Comparison of ENCODE assay signal across 1 cellular context in the genomic region with DNA sequence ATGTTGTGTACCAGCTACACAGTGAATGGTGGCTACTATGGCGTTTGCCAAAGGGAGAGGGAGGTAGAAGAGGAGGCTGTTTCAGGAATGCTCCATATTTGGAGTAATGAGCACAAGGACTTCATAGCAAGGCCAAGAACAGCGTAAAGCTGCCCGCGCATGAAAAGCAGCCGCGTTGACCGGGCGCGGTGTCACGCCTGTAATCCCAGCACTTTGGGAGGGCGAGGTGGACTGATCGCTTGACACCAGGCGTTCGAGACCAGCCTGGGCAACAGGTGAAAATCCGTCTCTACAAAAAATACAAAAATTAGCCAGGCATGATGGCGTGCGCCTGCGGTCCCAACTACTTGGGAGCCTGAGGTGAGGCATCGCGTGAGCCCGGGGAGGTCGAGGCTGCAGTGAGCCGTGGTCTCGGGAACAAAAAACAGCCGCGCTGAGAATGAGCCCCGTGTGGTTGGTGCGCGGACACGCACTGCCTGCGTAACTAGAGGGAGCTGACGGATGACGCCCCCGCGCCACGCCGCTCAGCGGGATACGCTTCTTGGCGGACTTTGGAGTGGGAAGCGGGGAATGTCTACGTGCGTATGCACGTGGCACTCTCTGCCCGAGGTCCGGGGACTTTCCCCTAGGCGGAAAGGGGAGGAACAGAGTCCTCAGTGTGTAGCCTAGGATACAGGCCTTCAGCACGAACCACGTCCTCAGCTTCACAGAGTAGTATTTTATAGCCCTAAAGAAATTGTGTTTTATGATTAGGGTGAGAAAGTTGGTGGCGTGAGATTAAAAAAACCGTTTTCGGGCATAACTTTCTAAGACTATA.
TF ChIP-seq lines count a peak whose summit lies in the region.

TSS of gene RMRP (minus strand) at position 693 of the 817 bp plus-strand sequence.

TF ChIP-seq in HepG2, 621 proteins besides CTCF, POLR2A, EP300 and RAD21 (continued from another document and continues in another):
- TF ChIP-seq, protein P1, sequence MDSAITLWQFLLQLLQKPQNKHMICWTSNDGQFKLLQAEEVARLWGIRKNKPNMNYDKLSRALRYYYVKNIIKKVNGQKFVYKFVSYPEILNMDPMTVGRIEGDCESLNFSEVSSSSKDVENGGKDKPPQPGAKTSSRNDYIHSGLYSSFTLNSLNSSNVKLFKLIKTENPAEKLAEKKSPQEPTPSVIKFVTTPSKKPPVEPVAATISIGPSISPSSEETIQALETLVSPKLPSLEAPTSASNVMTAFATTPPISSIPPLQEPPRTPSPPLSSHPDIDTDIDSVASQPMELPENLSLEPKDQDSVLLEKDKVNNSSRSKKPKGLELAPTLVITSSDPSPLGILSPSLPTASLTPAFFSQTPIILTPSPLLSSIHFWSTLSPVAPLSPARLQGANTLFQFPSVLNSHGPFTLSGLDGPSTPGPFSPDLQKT (CRISPR knock-in tag; IDR thresholded peaks at IDR 0.05; ENCODE audit: borderline replicate concordance) = 0 out of 2 replicates have a peak, but pooled peaks have one; percentile 30
- TF ChIP-seq NAIF1 (CRISPR knock-in tag; IDR thresholded peaks at IDR 0.05; ENCODE audit: borderline replicate concordance) = peak; percentile 97
- TF ChIP-seq ZFP91 (CRISPR knock-in tag; IDR thresholded peaks at IDR 0.05; ENCODE audit: borderline replicate concordance) = peak; percentile 94
- TF ChIP-seq, protein P2, sequence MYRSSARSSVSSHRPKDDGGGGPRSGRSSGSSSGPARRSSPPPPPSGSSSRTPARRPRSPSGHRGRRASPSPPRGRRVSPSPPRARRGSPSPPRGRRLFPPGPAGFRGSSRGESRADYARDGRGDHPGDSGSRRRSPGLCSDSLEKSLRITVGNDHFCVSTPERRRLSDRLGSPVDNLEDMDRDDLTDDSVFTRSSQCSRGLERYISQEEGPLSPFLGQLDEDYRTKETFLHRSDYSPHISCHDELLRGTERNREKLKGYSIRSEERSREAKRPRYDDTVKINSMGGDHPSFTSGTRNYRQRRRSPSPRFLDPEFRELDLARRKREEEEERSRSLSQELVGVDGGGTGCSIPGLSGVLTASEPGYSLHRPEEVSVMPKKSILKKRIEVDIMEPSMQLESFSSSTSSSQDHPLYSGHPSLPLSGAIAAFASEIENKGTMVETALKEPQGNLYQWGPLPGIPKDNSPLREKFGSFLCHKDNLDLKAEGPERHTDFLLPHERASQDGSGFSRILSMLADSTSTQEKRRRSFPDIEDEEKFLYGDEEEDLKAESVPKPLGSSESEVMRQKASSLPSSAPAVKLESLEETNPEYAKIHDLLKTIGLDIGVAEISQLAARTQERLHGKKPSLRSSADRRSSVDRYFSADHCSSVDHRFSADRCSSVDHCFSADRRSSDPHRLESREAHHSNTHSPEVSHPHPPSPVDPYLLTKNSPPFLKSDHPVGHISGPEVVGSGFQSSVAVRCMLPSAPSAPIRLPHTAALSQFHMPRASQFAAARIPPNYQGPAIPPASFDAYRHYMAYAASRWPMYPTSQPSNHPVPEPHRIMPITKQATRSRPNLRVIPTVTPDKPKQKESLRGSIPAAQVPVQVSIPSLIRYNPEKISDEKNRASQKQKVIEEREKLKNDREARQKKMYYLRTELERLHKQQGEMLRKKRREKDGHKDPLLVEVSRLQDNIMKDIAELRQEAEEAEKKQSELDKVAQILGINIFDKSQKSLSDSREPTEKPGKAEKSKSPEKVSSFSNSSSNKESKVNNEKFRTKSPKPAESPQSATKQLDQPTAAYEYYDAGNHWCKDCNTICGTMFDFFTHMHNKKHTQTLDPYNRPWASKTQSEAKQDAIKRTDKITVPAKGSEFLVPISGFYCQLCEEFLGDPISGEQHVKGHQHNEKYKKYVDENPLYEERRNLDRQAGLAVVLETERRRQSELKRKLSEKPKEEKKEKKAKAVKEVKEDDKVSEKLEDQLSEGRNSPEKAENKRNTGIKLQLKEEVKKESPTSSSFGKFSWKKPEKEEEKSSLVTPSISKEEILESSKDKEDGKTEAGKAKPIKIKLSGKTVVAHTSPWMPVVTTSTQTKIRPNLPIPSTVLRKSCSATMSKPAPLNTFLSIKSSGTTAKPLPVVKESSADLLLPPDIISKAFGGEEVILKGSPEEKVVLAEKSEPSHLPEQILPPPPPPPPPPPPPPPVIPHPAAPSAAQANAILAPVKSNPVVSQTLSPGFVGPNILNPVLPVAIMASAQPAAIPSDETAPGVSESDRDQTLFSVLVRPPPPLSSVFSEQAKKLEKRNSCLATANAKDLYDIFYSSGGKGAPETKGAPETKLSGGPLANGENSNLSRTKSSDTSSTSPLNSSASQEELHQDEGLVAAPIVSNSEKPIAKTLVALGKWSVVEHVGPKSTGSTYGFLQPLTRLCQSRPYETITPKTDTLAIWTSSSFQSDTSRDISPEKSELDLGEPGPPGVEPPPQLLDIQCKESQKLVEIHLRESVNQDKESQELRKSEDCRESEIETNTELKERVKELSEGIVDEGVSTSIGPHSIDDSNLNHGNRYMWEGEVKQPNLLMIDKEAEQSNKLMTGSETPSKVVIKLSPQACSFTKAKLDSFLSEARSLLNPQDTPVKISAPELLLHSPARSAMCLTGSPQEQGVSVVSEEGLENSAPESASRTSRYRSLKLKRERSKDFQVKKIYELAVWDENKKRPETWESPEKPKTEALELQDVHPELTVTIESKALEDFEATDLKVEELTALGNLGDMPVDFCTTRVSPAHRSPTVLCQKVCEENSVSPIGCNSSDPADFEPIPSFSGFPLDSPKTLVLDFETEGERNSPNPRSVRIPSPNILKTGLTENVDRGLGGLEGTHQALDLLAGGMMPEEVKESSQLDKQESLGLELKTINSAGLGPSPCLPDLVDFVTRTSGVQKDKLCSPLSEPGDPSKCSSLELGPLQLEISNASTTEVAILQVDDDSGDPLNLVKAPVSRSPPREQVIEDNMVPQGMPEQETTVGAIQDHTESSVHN (CRISPR knock-in tag; IDR thresholded peaks at IDR 0.05) = no peak; the same call in 1 of the 2 replicates
- TF ChIP-seq NR2C2 (CRISPR knock-in tag; IDR thresholded peaks at IDR 0.05; ENCODE audit: borderline replicate concordance) = no peak
- TF ChIP-seq ZEB1 (IDR thresholded peaks at IDR 0.05; ENCODE audit: insufficient replicate concordance, low read depth) = no peak
- TF ChIP-seq THAP9 (CRISPR knock-in tag; IDR thresholded peaks at IDR 0.05; ENCODE audit: borderline replicate concordance) = peak; percentile 77; the same call in 1 of the 2 replicates
- peak; percentile 94; the same call in 2 of the 3 replicates for TF ChIP-seq MXI1 (IDR thresholded peaks at IDR 0.05; ENCODE audit: borderline replicate concordance, low read depth, low read length)
- TF ChIP-seq, protein P3, sequence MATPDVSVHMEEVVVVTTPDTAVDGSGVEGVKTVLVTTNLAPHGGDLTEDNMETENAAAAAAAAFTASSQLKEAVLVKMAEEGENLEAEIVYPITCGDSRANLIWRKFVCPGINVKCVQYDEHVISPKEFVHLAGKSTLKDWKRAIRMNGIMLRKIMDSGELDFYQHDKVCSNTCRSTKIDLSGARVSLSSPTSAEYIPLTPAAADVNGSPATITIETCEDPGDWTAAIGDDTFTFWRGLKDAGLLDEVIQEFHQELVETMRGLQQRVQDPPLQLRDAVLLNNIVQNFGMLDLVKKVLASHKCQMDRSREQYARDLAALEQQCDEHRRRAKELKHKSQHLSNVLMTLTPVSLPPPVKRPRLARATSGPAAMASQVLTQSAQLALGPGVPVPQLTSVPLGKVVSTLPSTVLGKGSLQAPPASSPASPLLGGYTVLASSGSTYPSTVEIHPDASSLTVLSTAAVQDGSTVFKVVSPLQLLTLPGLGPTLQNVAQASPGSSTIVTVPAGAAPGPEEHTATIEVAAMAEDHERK (CRISPR knock-in tag; IDR thresholded peaks at IDR 0.05; ENCODE audit: low read depth) = peak; percentile 89
- TF ChIP-seq HCFC1 (IDR thresholded peaks at IDR 0.05; ENCODE audit: low read depth, low read length) = no peak
- TF ChIP-seq ZFP82 (CRISPR knock-in tag; IDR thresholded peaks at IDR 0.05; ENCODE audit: borderline replicate concordance) = peak; percentile 87; the same call in 1 of the 2 replicates
- TF ChIP-seq MAX (IDR thresholded peaks at IDR 0.05) = peak; percentile 99
- TF ChIP-seq MLLT10 (CRISPR knock-in tag; IDR thresholded peaks at IDR 0.05) = no peak
- TF ChIP-seq CREB1 (IDR thresholded peaks at IDR 0.05) = peak; percentile 90
- peak; percentile 88 for TF ChIP-seq CREB1 (CRISPR knock-in tag; IDR thresholded peaks at IDR 0.05)
- TF ChIP-seq RFX1 (IDR thresholded peaks at IDR 0.05) = peak; percentile 87
- no peak for TF ChIP-seq MAFG (CRISPR knock-in tag; IDR thresholded peaks at IDR 0.05)
- TF ChIP-seq GTF3A (CRISPR knock-in tag; conservative IDR thresholded peaks at IDR 0.05) = 0 out of 2 replicates have a peak, but pooled peaks have one; percentile 84
- TF ChIP-seq ZNF850 (CRISPR knock-in tag; conservative IDR thresholded peaks at IDR 0.05) = no peak
- peak; percentile 81 for TF ChIP-seq JARID2 (CRISPR knock-in tag; IDR thresholded peaks at IDR 0.05; ENCODE audit: insufficient replicate concordance)
- TF ChIP-seq, protein P4, sequence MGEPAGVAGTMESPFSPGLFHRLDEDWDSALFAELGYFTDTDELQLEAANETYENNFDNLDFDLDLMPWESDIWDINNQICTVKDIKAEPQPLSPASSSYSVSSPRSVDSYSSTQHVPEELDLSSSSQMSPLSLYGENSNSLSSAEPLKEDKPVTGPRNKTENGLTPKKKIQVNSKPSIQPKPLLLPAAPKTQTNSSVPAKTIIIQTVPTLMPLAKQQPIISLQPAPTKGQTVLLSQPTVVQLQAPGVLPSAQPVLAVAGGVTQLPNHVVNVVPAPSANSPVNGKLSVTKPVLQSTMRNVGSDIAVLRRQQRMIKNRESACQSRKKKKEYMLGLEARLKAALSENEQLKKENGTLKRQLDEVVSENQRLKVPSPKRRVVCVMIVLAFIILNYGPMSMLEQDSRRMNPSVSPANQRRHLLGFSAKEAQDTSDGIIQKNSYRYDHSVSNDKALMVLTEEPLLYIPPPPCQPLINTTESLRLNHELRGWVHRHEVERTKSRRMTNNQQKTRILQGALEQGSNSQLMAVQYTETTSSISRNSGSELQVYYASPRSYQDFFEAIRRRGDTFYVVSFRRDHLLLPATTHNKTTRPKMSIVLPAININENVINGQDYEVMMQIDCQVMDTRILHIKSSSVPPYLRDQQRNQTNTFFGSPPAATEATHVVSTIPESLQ (CRISPR knock-in tag; conservative IDR thresholded peaks at IDR 0.05) = peak; percentile 98; the same call in 1 of the 2 replicates
- peak; percentile 95 for TF ChIP-seq ZKSCAN8 (CRISPR knock-in tag; IDR thresholded peaks at IDR 0.05; ENCODE audit: borderline replicate concordance)
- peak; percentile 53; the same call in 1 of the 2 replicates for TF ChIP-seq ZBTB8A (CRISPR knock-in tag; IDR thresholded peaks at IDR 0.05; ENCODE audit: borderline replicate concordance, low read depth)
- TF ChIP-seq, protein P5, sequence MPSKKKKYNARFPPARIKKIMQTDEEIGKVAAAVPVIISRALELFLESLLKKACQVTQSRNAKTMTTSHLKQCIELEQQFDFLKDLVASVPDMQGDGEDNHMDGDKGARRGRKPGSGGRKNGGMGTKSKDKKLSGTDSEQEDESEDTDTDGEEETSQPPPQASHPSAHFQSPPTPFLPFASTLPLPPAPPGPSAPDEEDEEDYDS (CRISPR knock-in tag; IDR thresholded peaks at IDR 0.05) = peak; percentile 71; the same call in 1 of the 2 replicates
- TF ChIP-seq BCL6 (CRISPR knock-in tag; IDR thresholded peaks at IDR 0.05) = peak; percentile 71
- TF ChIP-seq ZFYVE20 (CRISPR knock-in tag; IDR thresholded peaks at IDR 0.05; ENCODE audit: borderline replicate concordance, low read depth) = peak; percentile 63; the same call in 1 of the 2 replicates
- TF ChIP-seq ZFP36L1 (CRISPR knock-in tag; IDR thresholded peaks at IDR 0.05) = peak; percentile 84; the same call in 1 of the 2 replicates
